ENCODE assay signal across 22 cellular contexts in the genomic region with DNA sequence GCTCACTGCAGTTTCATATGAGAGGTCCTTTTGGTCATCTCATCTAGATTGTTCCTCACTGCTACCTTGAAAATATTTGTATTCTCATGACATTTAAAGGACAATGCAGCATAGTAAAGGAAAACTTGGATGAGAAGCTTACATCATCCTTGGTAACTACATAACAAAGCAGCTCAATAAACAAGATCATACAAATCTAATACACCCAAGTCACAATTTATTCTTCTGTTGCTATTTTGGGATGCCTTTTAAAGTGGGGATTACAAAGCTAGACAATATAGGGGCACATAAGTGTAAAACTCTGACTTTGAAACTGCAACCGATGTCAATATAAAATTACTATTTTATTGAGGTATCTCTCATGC.
DNase-seq lines count a peak whose midpoint lies in the region; ATAC-seq lines count a peak whose summit lies in the region.
"Had no signal": no experiment of that assay in that cellular context is flagged by ENCODE, and none has a peak within 500 bp of the region (broad histone marks: within the 10 kb centered on the region; RNA-seq: fewer than 3 reads in every experiment).

No MANE protein-coding gene starts in this region.

- no peaks in the 10 kb centered on the region for H4K20me1 ChIP-seq in GM23248 (ENCODE audit: insufficient read depth)

- H3K4me2 ChIP-seq in GM23248 (ENCODE audit: unreplicated experiment) = peak overlapping the region; percentile 95

- H3K9ac ChIP-seq in GM23248 (peak overlapping the region; percentile 64), iPS-20b (ENCODE audit: low read depth, low read length) (peak overlapping the region; percentile 49; the same call in 1 of the 2 replicates)

- DNase-seq in GM23248 (peak; percentile 51), SJSA1 (ENCODE audit: low read depth in 1 of 2, low spot score in 2 of 2) (no peak), NCI-H446 treated with DMSO at 0.1 percent for 48 hours (lab: John Stamatoyannopoulos, UW) (no peak)
- no peak for DNase-seq in stimulated activated naive B cell treated with anti-CD40 and anti-IgM and Interleukin-4, amounts not matched to agents 10 μg/mL and 1 μg/mL and 100 μg/mL, for 72 hours
- DNase-seq in activated effector memory CD4-positive, alpha-beta T cell treated with Interleukin-2 at 50 U/mL for 16 hours = no peak
- DNase-seq in activated CD4-positive, alpha-beta T cell treated with anti-CD3 and anti-CD28 coated beads, Interleukin-2, amount 10 ng/mL, durations not matched to agents 24 days and 14 days = no peak
- DNase-seq: activated CD4-positive, alpha-beta T cell treated with anti-CD3 and anti-CD28 coated beads, Interleukin-2, amount 50 U/mL, for 1 hour; activated T-cell treated with anti-CD3 and anti-CD28 coated beads for 4 hours; body of pancreas; cortex of kidney; head of caudate nucleus; NCI-H1105; NCI-H2171; NCI-H82; ovary; sigmoid colon; stimulated activated CD4-positive, alpha-beta T cell treated with anti-CD3 and anti-CD28 coated beads, Interleukin-2, amount 100 ng/mL, for 48 hours; substantia nigra had no signal

- in situ Hi-C loops in GM23248 (cut with MboI) = no loop called here

- H3K9me3 Mint-ChIP-seq in stimulated activated naive B cell treated with anti-CD40 and anti-IgM and Interleukin-4, amounts not matched to agents 10 μg/mL and 1 μg/mL and 100 μg/mL, for 72 hours = no peaks in the 10 kb centered on the region
- no peaks in the 10 kb centered on the region for H3K9me3 Mint-ChIP-seq in activated CD4-positive, alpha-beta T cell treated with anti-CD3 and anti-CD28 coated beads, Interleukin-2, amount 10 ng/mL, durations not matched to agents 24 days and 14 days
- H3K9me3 Mint-ChIP-seq: activated naive CD4-positive, alpha-beta T cell treated with anti-CD3 and anti-CD28 coated beads, Interleukin-2, amount 50 U/mL, for 72 hours had no signal

- 93 to 100% methylated on average over 1 of the region's 1 CpG for WGBS in GM23248 (ENCODE audit: low coverage in 1 of 2, low lambda C conversion rate in 2 of 2, missing lambda C conversion rate in 2 of 2), 2 experiments

- H3K27me3 ChIP-seq in GM23248 (replicated peaks; ENCODE audit: insufficient read depth) = no peaks in the 10 kb centered on the region
- H3K27me3 ChIP-seq in SJSA1 (replicated peaks) = no peaks in the 10 kb centered on the region
- no peaks in the 10 kb centered on the region for H3K27me3 ChIP-seq in iPS-20b (ENCODE audit: insufficient read depth, low read length)
- H3K27me3 ChIP-seq: body of pancreas, ovary, sigmoid colon had no signal

- H2AFZ ChIP-seq in GM23248 = peak overlapping the region; percentile 65

- no peaks in the 10 kb centered on the region for H3K36me3 Mint-ChIP-seq in stimulated activated naive B cell treated with anti-CD40 and anti-IgM and Interleukin-4, amounts not matched to agents 10 μg/mL and 1 μg/mL and 100 μg/mL, for 72 hours
- H3K36me3 Mint-ChIP-seq in activated CD4-positive, alpha-beta T cell treated with anti-CD3 and anti-CD28 coated beads, Interleukin-2, amount 10 ng/mL, durations not matched to agents 24 days and 14 days (ENCODE audit: low read depth) = no peaks in the 10 kb centered on the region
- H3K36me3 Mint-ChIP-seq: activated naive CD4-positive, alpha-beta T cell treated with anti-CD3 and anti-CD28 coated beads, Interleukin-2, amount 50 U/mL, for 72 hours had no signal

- H3K27ac ChIP-seq in GM23248 (peak overlapping the region; percentile 79), SJSA1 (peak overlapping the region; percentile 53), iPS-20b (ENCODE audit: low read length) (no peak overlapping the region)
- H3K27ac ChIP-seq: body of pancreas had no signal

- H3K4me1 ChIP-seq in GM23248 (ENCODE audit: insufficient read depth) = peaks cover 37% of the 10 kb centered on the region
- peaks cover 53% of the 10 kb centered on the region for H3K4me1 ChIP-seq in SJSA1 (replicated peaks)
- peaks cover 43% of the 10 kb centered on the region for H3K4me1 ChIP-seq in iPS-20b (ENCODE audit: insufficient read depth, low read length)
- H3K4me1 ChIP-seq: body of pancreas had no signal

- H3K9me2 ChIP-seq in GM23248 (ENCODE audit: insufficient read depth) = no peaks in the 10 kb centered on the region

- no peak for ATAC-seq in stimulated activated naive B cell treated with anti-CD40 and anti-IgM and Interleukin-4, amounts not matched to agents 10 μg/mL and 1 μg/mL and 100 μg/mL, for 72 hours (replicated peaks)
- ATAC-seq: activated naive CD4-positive, alpha-beta T cell treated with anti-CD3 and anti-CD28 coated beads, Interleukin-2, amount 50 U/mL, for 72 hours; body of pancreas; Panc1 had no signal

- H3K4me3 ChIP-seq in GM23248 (peak overlapping the region; percentile 70; the same call in 1 of the 2 replicates), SJSA1 (no peak overlapping the region), iPS-20b (ENCODE audit: low read length) (peak overlapping the region; percentile 7; the same call in 1 of the 2 replicates)
- H3K4me3 ChIP-seq: body of pancreas, ovary, sigmoid colon had no signal

- peaks cover 84% of the 10 kb centered on the region for H3K79me2 ChIP-seq in GM23248 (ENCODE audit: insufficient read depth)

- no peak overlapping the region for H3K4me3 Mint-ChIP-seq in stimulated activated naive B cell treated with anti-CD40 and anti-IgM and Interleukin-4, amounts not matched to agents 10 μg/mL and 1 μg/mL and 100 μg/mL, for 72 hours
- no peak overlapping the region for H3K4me3 Mint-ChIP-seq in activated CD4-positive, alpha-beta T cell treated with anti-CD3 and anti-CD28 coated beads, Interleukin-2, amount 10 ng/mL, durations not matched to agents 24 days and 14 days
- H3K4me3 Mint-ChIP-seq: B cell had no signal

- peaks cover 38% of the 10 kb centered on the region for H3F3A ChIP-seq in GM23248 (ENCODE audit: insufficient read depth)

- no peaks in the 10 kb centered on the region for H3K36me3 ChIP-seq in GM23248 (ENCODE audit: low read depth)
- no peaks in the 10 kb centered on the region for H3K36me3 ChIP-seq in SJSA1
- H3K36me3 ChIP-seq in iPS-20b (ENCODE audit: insufficient read depth, low read depth, low read length) = no peaks in the 10 kb centered on the region
- H3K36me3 ChIP-seq: ovary, sigmoid colon had no signal

- no peaks in the 10 kb centered on the region for H3K27me3 Mint-ChIP-seq in stimulated activated naive B cell treated with anti-CD40 and anti-IgM and Interleukin-4, amounts not matched to agents 10 μg/mL and 1 μg/mL and 100 μg/mL, for 72 hours
- peaks cover 6% of the 10 kb centered on the region for H3K27me3 Mint-ChIP-seq in activated CD4-positive, alpha-beta T cell treated with anti-CD3 and anti-CD28 coated beads, Interleukin-2, amount 10 ng/mL, durations not matched to agents 24 days and 14 days
- H3K27me3 Mint-ChIP-seq: B cell had no signal

- intact Hi-C loops in activated CD4-positive, alpha-beta T cell treated with anti-CD3 and anti-CD28 coated beads, Interleukin-2, amount 10 ng/mL, durations not matched to agents 24 days and 14 days (cut with micrococcal nuclease) = no loop called here

- peaks cover 18 to 33% of the 10 kb centered on the region in 2 donors for H3K4me1 Mint-ChIP-seq in stimulated activated naive B cell treated with anti-CD40 and anti-IgM and Interleukin-4, amounts not matched to agents 10 μg/mL and 1 μg/mL and 100 μg/mL, for 72 hours
- H3K4me1 Mint-ChIP-seq in activated CD4-positive, alpha-beta T cell treated with anti-CD3 and anti-CD28 coated beads, Interleukin-2, amount 10 ng/mL, durations not matched to agents 24 days and 14 days = peaks cover 4% of the 10 kb centered on the region

- H3K9me3 ChIP-seq in GM23248 (ENCODE audit: low read depth) = no peaks in the 10 kb centered on the region
- no peaks in the 10 kb centered on the region for H3K9me3 ChIP-seq in SJSA1 (replicated peaks)
- no peaks in the 10 kb centered on the region for H3K9me3 ChIP-seq in iPS-20b (ENCODE audit: insufficient read depth, low read depth, low read length)
- H3K9me3 ChIP-seq: body of pancreas, ovary, sigmoid colon had no signal

- H3K27ac Mint-ChIP-seq in stimulated activated naive B cell treated with anti-CD40 and anti-IgM and Interleukin-4, amounts not matched to agents 10 μg/mL and 1 μg/mL and 100 μg/mL, for 72 hours = peak overlapping the region; percentile 14
- H3K27ac Mint-ChIP-seq in activated CD4-positive, alpha-beta T cell treated with anti-CD3 and anti-CD28 coated beads, Interleukin-2, amount 10 ng/mL, durations not matched to agents 24 days and 14 days = no peak overlapping the region
- H3K27ac Mint-ChIP-seq: activated naive CD4-positive, alpha-beta T cell treated with anti-CD3 and anti-CD28 coated beads, Interleukin-2, amount 50 U/mL, for 72 hours; B cell had no signal
